ENCODE assay signal across 18 cellular contexts in the genomic region with DNA sequence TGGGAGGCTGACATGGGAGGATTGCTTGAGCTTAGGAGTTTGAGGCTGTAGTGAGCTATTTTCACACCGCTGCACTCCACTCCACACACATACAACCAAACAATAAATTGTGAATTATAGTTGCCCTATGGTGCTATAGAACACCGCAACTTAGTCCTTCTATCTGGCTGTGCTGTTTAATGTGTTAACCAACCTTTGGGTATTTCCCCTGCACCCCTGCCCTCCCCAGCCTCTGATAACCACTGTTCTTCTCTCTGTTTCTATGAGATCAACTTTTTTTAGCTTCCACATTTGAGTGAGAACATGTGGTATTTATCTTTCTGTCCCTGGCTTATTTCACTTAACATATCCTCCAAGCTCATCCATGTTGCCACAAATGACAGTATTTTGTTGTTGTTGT. TPM values are rescaled to one million over a fixed set of nuclear protein-coding genes. Genes with fewer than 3 reads are reported as not detected.
A peak's percentile ranks its signal among the peaks of the same experiment; 100 is the strongest.
DNase-seq lines count a peak whose midpoint lies in the region; ATAC-seq lines count a peak whose summit lies in the region.
"Had no signal": no experiment of that assay in that cellular context is flagged by ENCODE, and none has a peak within 500 bp of the region (broad histone marks: within the 10 kb centered on the region; RNA-seq: fewer than 3 reads in every experiment).

No MANE protein-coding gene starts in this region.

- no peak overlapping the region for H3K27ac Mint-ChIP-seq in activated naive CD4-positive, alpha-beta T cell treated with anti-CD3 and anti-CD28 coated beads for 36 hours
- no peak overlapping the region for H3K27ac Mint-ChIP-seq in activated naive CD4-positive, alpha-beta T cell treated with anti-CD3 and anti-CD28 coated beads, Interleukin-2, amount 10 ng/mL, durations not matched to agents 7 days and 5 days

- H3K4me1 Mint-ChIP-seq in activated naive CD4-positive, alpha-beta T cell treated with anti-CD3 and anti-CD28 coated beads for 36 hours (ENCODE audit: low read depth) = peaks cover 46% of the 10 kb centered on the region
- H3K4me1 Mint-ChIP-seq in activated naive CD4-positive, alpha-beta T cell treated with anti-CD3 and anti-CD28 coated beads, Interleukin-2, amount 10 ng/mL, durations not matched to agents 7 days and 5 days = peaks cover 15% of the 10 kb centered on the region

- CTCF ChIA-PET in activated naive CD4-positive, alpha-beta T cell treated with anti-CD3 and anti-CD28 coated beads for 36 hours (lab: Charles Lee) = no interaction called here
- CTCF ChIA-PET in activated naive CD4-positive, alpha-beta T cell treated with anti-CD3 and anti-CD28 coated beads, Interleukin-2, amount 10 ng/mL, durations not matched to agents 7 days and 5 days (lab: Charles Lee) = interaction anchor here (1.0 to 1.1 kb wide), 2 partner anchors 29 to 103 kb away, joined by 3 read pairs; no protein-coding TSS in a partner anchor

- no peak overlapping the region for H3K4me3 Mint-ChIP-seq in activated naive CD4-positive, alpha-beta T cell treated with anti-CD3 and anti-CD28 coated beads for 36 hours
- H3K4me3 Mint-ChIP-seq in activated naive CD4-positive, alpha-beta T cell treated with anti-CD3 and anti-CD28 coated beads, Interleukin-2, amount 10 ng/mL, durations not matched to agents 7 days and 5 days = no peak overlapping the region

- intact Hi-C loops in activated naive CD4-positive, alpha-beta T cell treated with anti-CD3 and anti-CD28 coated beads for 36 hours (cut with micrococcal nuclease) = no loop called here

- peaks cover 7% of the 10 kb centered on the region for H3K36me3 Mint-ChIP-seq in activated naive CD4-positive, alpha-beta T cell treated with anti-CD3 and anti-CD28 coated beads for 36 hours (ENCODE audit: low read depth)
- H3K36me3 Mint-ChIP-seq in activated naive CD4-positive, alpha-beta T cell treated with anti-CD3 and anti-CD28 coated beads, Interleukin-2, amount 10 ng/mL, durations not matched to agents 7 days and 5 days = peaks cover 4% of the 10 kb centered on the region

- ATAC-seq in GM21529 (IDR thresholded peaks at IDR 0.05; ENCODE audit: unreplicated experiment) (peak; percentile 47), HG03378 (IDR thresholded peaks at IDR 0.05; ENCODE audit: unreplicated experiment) (peak; percentile 55), HG02571 (IDR thresholded peaks at IDR 0.05; ENCODE audit: unreplicated experiment) (no peak)
- peak; percentile 60 for ATAC-seq in stimulated activated naive CD8-positive, alpha-beta T cell treated with anti-CD3 and anti-CD28 coated beads, Interleukin-15, Interleukin-2, amounts not matched to agents 100 U/mL and 50 U/mL, for 24 hours
- ATAC-seq: left lung had no signal

- H3K27me3 Mint-ChIP-seq in activated naive CD4-positive, alpha-beta T cell treated with anti-CD3 and anti-CD28 coated beads for 36 hours (ENCODE audit: low read depth) = no peaks in the 10 kb centered on the region
- no peaks in the 10 kb centered on the region for H3K27me3 Mint-ChIP-seq in activated naive CD4-positive, alpha-beta T cell treated with anti-CD3 and anti-CD28 coated beads, Interleukin-2, amount 10 ng/mL, durations not matched to agents 7 days and 5 days

- H3K9me3 Mint-ChIP-seq in activated naive CD4-positive, alpha-beta T cell treated with anti-CD3 and anti-CD28 coated beads for 36 hours = no peaks in the 10 kb centered on the region
- no peaks in the 10 kb centered on the region for H3K9me3 Mint-ChIP-seq in activated naive CD4-positive, alpha-beta T cell treated with anti-CD3 and anti-CD28 coated beads, Interleukin-2, amount 10 ng/mL, durations not matched to agents 7 days and 5 days

- peak; percentile 30 for DNase-seq in activated naive CD4-positive, alpha-beta T cell treated with anti-CD3 and anti-CD28 coated beads for 36 hours
- no peak for DNase-seq in activated naive CD4-positive, alpha-beta T cell treated with anti-CD3 and anti-CD28 coated beads, Interleukin-2, amount 10 ng/mL, durations not matched to agents 7 days and 5 days
- no peak for DNase-seq in stimulated activated naive CD8-positive, alpha-beta T cell treated with anti-CD3 and anti-CD28 coated beads, Interleukin-15, Interleukin-2, amounts not matched to agents 100 U/mL and 50 U/mL, for 24 hours
- DNase-seq in NCI-H82 (lab: John Stamatoyannopoulos, UW) (no peak), NOMO-1 treated with dmso at 0.1 percent for 144 hours (lab: John Stamatoyannopoulos, UW; ENCODE audit: unreplicated experiment) (no peak)
- DNase-seq: activated CD4-positive, alpha-beta T cell treated with anti-CD3 and anti-CD28 coated beads for 4 hours; caudate nucleus; DND-41; left lung; NCI-H1694 treated with DMSO at 0.1 percent for 48 hours; OCI-M1; SJCRH30; stimulated activated naive CD4-positive, alpha-beta T cell; T-helper 9 cell; upper lobe of left lung had no signal

RNA-seq across cellular contexts. Expression of a gene that starts 32.5 kb away (rescaled TPM):
- 10 to 100 TPM; 14.4 to 15.2 TPM for total RNA-seq in activated naive CD4-positive, alpha-beta T cell treated with anti-CD3 and anti-CD28 coated beads for 36 hours
